8 cellular contexts compared by ENCODE assay signal in the genomic region with DNA sequence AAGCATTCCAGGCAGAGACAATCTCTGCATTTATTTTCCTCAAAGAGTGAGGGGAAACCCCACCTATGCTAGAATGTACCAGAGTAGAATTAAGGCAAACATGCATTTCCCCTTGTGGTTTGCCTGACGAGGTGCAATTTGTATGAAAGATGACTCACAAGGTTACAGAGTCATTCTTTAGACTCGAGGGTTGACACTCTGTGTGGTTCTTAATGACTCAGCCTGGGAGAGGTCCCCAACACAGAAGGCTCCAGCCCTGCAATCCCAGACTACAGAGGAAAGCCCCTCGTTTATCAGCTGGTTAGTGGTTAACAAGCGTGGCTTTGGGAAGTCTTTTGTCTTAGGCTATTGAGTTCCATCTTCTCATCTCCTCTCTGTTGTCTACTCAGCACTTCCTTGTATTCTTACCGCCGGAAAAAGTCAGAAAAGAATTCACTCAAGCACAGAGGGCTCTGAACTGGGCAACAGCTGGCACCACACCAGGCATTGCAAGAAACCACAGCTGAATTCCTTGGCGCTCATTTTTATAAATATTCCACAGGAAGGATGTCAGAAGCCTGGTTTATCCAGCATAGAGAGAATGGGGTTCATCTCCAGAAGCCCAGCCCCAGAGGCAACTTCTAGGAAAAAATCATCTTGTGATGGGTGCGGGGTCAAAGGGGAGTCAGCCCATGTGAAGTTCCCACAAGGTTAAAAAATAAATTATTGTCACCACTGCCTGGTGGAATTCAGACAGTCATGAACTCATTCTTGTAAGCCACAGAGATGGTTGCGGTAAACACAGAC.
DNase-seq lines count a peak whose midpoint lies in the region; ATAC-seq, FAIRE-seq and TF ChIP-seq lines count a peak whose summit lies in the region.

No MANE protein-coding gene starts in this region.

- in situ Hi-C loops in astrocyte of the cerebellum (cut with HindIII; ENCODE audit: low sequenced_read_pairs) = no loop called here

- peak; percentile 63 for TF ChIP-seq CTCF in AG10803 (conservative IDR thresholded peaks at IDR 0.05; ENCODE audit: low read length)
- peak; percentile 43 for TF ChIP-seq CTCF in astrocyte of the cerebellum (IDR thresholded peaks at IDR 0.05; ENCODE audit: low read depth, low read length, missing control alignments)

- FAIRE-seq in GM19239 (lab: Jason Lieb, UNC) = peak; percentile 98

- H3K4me3 ChIP-seq in AG10803 (ENCODE audit: low read length) (no peak overlapping the region), astrocyte of the cerebellum (ENCODE audit: low read depth, low read length) (no peak overlapping the region)

- DNase-seq in AG10803 (ENCODE audit: low read depth) (peak; percentile 98), GM19239 (ENCODE audit: insufficient read length, low spot score) (peak; percentile 51), SW 1271 (lab: John Stamatoyannopoulos, UW) (peak; percentile 100), astrocyte of the cerebellum (ENCODE audit: low read depth) (peak; percentile 99), kidney tubule cell (ENCODE audit: low spot score) (peak; percentile 100), cerebellar cortex (ENCODE audit: low spot score) (no peak)
- peak; percentile 19 to 56 for DNase-seq in stimulated activated CD4-positive, alpha-beta T cell treated with anti-CD3 and anti-CD28 coated beads, Interleukin-4, amount 100 ng/mL, for 48 hours (ENCODE audit: low read depth in 2 of 2)

- peak; percentile 98 for ATAC-seq in HG03354 (IDR thresholded peaks at IDR 0.05; ENCODE audit: poor library complexity, severe bottlenecking, unreplicated experiment)
